In the genomic region with DNA sequence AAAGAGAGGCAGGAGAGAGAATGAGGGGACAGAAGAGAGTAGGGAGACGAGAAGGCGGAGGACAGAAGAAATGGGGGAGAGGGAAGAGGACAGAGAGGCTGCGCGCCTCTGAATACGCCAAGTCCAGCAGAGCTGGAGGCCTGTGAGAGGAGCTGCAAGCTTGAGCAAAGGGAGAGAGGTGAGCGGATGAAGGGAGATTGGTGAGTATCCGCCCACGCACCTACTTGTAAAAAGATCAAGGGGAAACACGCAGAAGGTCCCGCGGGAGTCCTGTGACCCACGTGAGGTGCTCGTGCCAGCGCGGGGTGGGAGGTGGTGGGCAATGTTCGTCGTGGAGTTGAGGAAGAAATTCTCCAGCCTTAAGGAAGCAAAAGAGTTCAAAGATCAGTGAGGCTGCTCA, we compare ENCODE assay signal across 15 cellular contexts.
DNase-seq lines count a peak whose midpoint lies in the region; ATAC-seq lines count a peak whose summit lies in the region.
"Had no signal": no experiment of that assay in that cellular context is flagged by ENCODE, and none has a peak within 500 bp of the region (broad histone marks: within the 10 kb centered on the region; RNA-seq: fewer than 3 reads in every experiment).

No MANE protein-coding gene starts in this region.

- H3K36me3 Mint-ChIP-seq in activated naive CD8-positive, alpha-beta T cell treated with anti-CD3 and anti-CD28 coated beads, Interleukin-2, amount 50 U/mL, for 24 hours (ENCODE audit: low read depth), result peaks cover 5% of the 10 kb centered on the region
- H3K36me3 Mint-ChIP-seq in memory B cell, result peaks cover 8% of the 10 kb centered on the region

- H3K9me3 Mint-ChIP-seq in activated naive CD8-positive, alpha-beta T cell treated with anti-CD3 and anti-CD28 coated beads, Interleukin-2, amount 50 U/mL, for 24 hours, result no peaks in the 10 kb centered on the region
- peaks cover 4% of the 10 kb centered on the region for H3K9me3 Mint-ChIP-seq in memory B cell
- H3K9me3 Mint-ChIP-seq: activated T-cell treated with anti-CD3 and anti-CD28 coated beads, Interleukin-2, amount 50 U/mL, for 4 hours had no signal

- H3K4me1 Mint-ChIP-seq in activated naive CD8-positive, alpha-beta T cell treated with anti-CD3 and anti-CD28 coated beads, Interleukin-2, amount 50 U/mL, for 24 hours, result peaks cover 3% of the 10 kb centered on the region
- H3K4me1 Mint-ChIP-seq in memory B cell, result peaks cover 12% of the 10 kb centered on the region

- no peak overlapping the region for H3K4me3 Mint-ChIP-seq in activated naive CD8-positive, alpha-beta T cell treated with anti-CD3 and anti-CD28 coated beads, Interleukin-2, amount 50 U/mL, for 24 hours
- H3K4me3 Mint-ChIP-seq in memory B cell, result peak overlapping the region; percentile 74
- H3K4me3 Mint-ChIP-seq: activated T-cell treated with anti-CD3 and anti-CD28 coated beads, Interleukin-2, amount 50 U/mL, for 4 hours had no signal

- H3K27ac Mint-ChIP-seq in activated naive CD8-positive, alpha-beta T cell treated with anti-CD3 and anti-CD28 coated beads, Interleukin-2, amount 50 U/mL, for 24 hours, result no peak overlapping the region
- H3K27ac Mint-ChIP-seq in memory B cell, result peak overlapping the region; percentile 26

- DNase-seq in D341Med (ENCODE audit: low spot score) (peak; percentile 22), memory B cell (ENCODE audit: low spot score in 2 of 2) (peak; percentile 11 to 12), NOMO-1 (lab: John Stamatoyannopoulos, UW; ENCODE audit: unreplicated experiment in 2 of 2) (no peak), GM19238 (ENCODE audit: insufficient read length, low spot score) (no peak)
- peak; percentile 3 for DNase-seq in activated naive CD8-positive, alpha-beta T cell treated with anti-CD3 and anti-CD28 coated beads, Interleukin-2, amount 50 U/mL, for 24 hours
- DNase-seq in activated CD4-positive, CD25-positive, alpha-beta regulatory T cell treated with anti-CD3 and anti-CD28 coated beads, Interleukin-2, amount 50 U/mL, for 72 hours, result no peak
- DNase-seq: activated T-cell treated with anti-CD3 and anti-CD28 coated beads, Interleukin-2, amount 50 U/mL, for 4 hours; BE2C; central memory CD4-positive, alpha-beta T cell; IMR-90; lower lobe of right lung; NCI-H2171 treated with DMSO at 0.1 percent for 48 hours; thyroid gland had no signal

- peaks cover 36% of the 10 kb centered on the region for H3K27me3 Mint-ChIP-seq in activated naive CD8-positive, alpha-beta T cell treated with anti-CD3 and anti-CD28 coated beads, Interleukin-2, amount 50 U/mL, for 24 hours
- peaks cover 16% of the 10 kb centered on the region for H3K27me3 Mint-ChIP-seq in memory B cell

- ATAC-seq in GM21423 (IDR thresholded peaks at IDR 0.05; ENCODE audit: unreplicated experiment), result peak; percentile 28
- ATAC-seq in activated naive CD8-positive, alpha-beta T cell treated with anti-CD3 and anti-CD28 coated beads, Interleukin-2, amount 50 U/mL, for 24 hours, result no peak
- ATAC-seq in memory B cell (ENCODE audit: low read depth), result peak; percentile 60
- no peak for ATAC-seq in HG02870 (IDR thresholded peaks at IDR 0.05; ENCODE audit: unreplicated experiment)
- ATAC-seq: activated T-cell treated with anti-CD3 and anti-CD28 coated beads, Interleukin-2, amount 50 U/mL, for 4 hours; lower lobe of right lung had no signal

Comparison
In these comparisons a context has a peak if more than half of its experiments do, and no peak if none do; other contexts are left out.
1. DNase-seq: peak in D341Med (single experiment), activated naive CD8-positive, alpha-beta T cell treated with anti-CD3 and anti-CD28 coated beads, Interleukin-2, amount 50 U/mL, for 24 hours (single experiment) and memory B cell (2 of 2); none in NOMO-1 (0 of 2), GM19238 (single experiment) and activated CD4-positive, CD25-positive, alpha-beta regulatory T cell treated with anti-CD3 and anti-CD28 coated beads, Interleukin-2, amount 50 U/mL, for 72 hours (single experiment).
2. ATAC-seq: peak in GM21423 (single experiment) and memory B cell (single experiment); none in activated naive CD8-positive, alpha-beta T cell treated with anti-CD3 and anti-CD28 coated beads, Interleukin-2, amount 50 U/mL, for 24 hours (single experiment) and HG02870 (single experiment).